ENCODE assay signal across 8 cellular contexts in the genomic region with DNA sequence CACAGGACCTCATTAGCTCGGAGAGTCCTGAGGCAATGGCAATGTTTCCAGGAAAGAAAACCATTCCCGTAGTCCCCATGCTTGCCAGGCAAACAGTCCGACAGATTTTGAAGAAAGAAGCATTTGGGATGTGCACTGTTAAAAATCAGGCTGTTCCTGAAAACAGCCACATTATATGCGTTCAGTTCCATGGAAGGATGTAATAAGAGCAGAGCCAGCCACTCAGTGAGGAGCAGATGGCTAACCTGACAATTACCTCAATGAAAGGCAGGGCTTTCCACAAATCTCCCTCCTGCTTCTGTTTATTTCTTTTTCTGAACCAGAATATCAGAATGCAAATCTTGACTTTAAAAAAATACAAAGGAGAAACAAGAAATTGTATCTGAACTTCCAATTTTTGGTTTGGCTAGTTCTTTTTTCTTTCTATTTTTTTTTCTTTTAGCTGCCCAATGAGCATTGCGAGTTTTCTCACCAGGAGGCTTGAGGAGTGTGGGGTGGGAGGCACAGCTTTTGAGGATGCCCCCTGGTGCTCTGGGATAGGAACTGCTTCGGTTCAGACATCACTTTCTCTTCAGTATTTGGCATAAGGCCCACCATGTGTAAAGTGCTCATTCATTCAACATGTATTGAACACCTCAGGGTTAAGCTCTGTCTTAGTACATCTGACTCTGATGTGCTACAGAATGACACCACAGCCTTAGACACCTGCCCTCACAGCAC.
DNase-seq lines count a peak whose midpoint lies in the region; ATAC-seq and TF ChIP-seq lines count a peak whose summit lies in the region.

No MANE protein-coding gene starts in this region.

- CTCF ChIA-PET in PC-9 (lab: Charles Lee): interaction anchor here (0.6 kb wide), 1 partner anchor 192 kb away, joined by 11 read pairs; no protein-coding TSS in a partner anchor

- H3K27ac ChIP-seq in PC-9 (no peak overlapping the region), gastroesophageal sphincter (no peak overlapping the region), spleen (no peak overlapping the region)

- H3K9me3 ChIP-seq in PC-9 (ENCODE audit: insufficient read depth, low read depth) (no peaks in the 10 kb centered on the region), gastroesophageal sphincter (no peaks in the 10 kb centered on the region), spleen (no peaks in the 10 kb centered on the region)

- no peaks in the 10 kb centered on the region for H3K36me3 ChIP-seq in PC-9 (ENCODE audit: low read depth)
- H3K36me3 ChIP-seq in gastroesophageal sphincter: peaks cover 0 to 7% of the 10 kb centered on the region in 2 donors
- peaks cover 0 to 6% (median 0%) of the 10 kb centered on the region in 6 donors for H3K36me3 ChIP-seq in spleen

- POLR2A ChIA-PET in PC-9 (lab: Charles Lee; ENCODE audit: unreplicated experiment): no interaction called here

- in situ Hi-C loops in G401 (cut with HindIII; ENCODE audit: low sequenced_read_pairs): no loop called here

- peaks cover 7% of the 10 kb centered on the region for H3K36me3 Mint-ChIP-seq in activated T-helper 1 cell treated with anti-CD3 and anti-CD28 coated beads, Interleukin-12 subunit alpha, Interleukin-12 subunit beta, Interleukin-2, Interleukin-4 antibody, amounts not matched to agents 30 ng/mL and 10 ng/mL and 1 ng/mL, durations not matched to agents 14 hours and 24 hours and 36 hours (ENCODE audit: low read depth)

- H3K27me3 ChIP-seq in PC-9 (ENCODE audit: insufficient read depth, low read depth) (no peaks in the 10 kb centered on the region), gastroesophageal sphincter (no peaks in the 10 kb centered on the region), spleen (replicated peaks in 1 of 7) (no peaks in the 10 kb centered on the region)

- TF ChIP-seq CTCF in PC-9 (conservative IDR thresholded peaks at IDR 0.05): peak; percentile 64
- peak; percentile 8 to 45 (median 12) for TF ChIP-seq CTCF in gastroesophageal sphincter (IDR thresholded peaks at IDR 0.05)
- peak; percentile 14 to 72 (median 59) for TF ChIP-seq CTCF in spleen (IDR thresholded peaks at IDR 0.05 in 8 of 11, conservative IDR thresholded peaks at IDR 0.05 in 3 of 11)

- TF ChIP-seq EP300 in gastroesophageal sphincter (IDR thresholded peaks at IDR 0.05): no peak

- 78 to 84% methylated on average over 4 to 6 of the region's 6 CpGs for WGBS in gastroesophageal sphincter (ENCODE audit: low coverage in 1 of 2), 2 donors
- 71 to 80% (median 77%) methylated on average over 6 of the region's 6 CpGs for WGBS in spleen, 5 donors

- H3K4me1 ChIP-seq in PC-9 (replicated peaks; ENCODE audit: insufficient read depth) (no peaks in the 10 kb centered on the region), gastroesophageal sphincter (no peaks in the 10 kb centered on the region), spleen (peaks cover 0 to 6% (median 0%) of the 10 kb centered on the region in 6 donors)

- no peak overlapping the region for H3K4me3 ChIP-seq in PC-9
- no peak overlapping the region for H3K4me3 ChIP-seq in gastroesophageal sphincter
- H3K4me3 ChIP-seq in spleen: no peak overlapping the region

- DNase-seq in G401 (ENCODE audit: low spot score) (peak; percentile 79), HT-29 (ENCODE audit: low spot score) (peak; percentile 85), PC-9 (peak in 1 of 2 experiments; percentile 7), spleen (no peak), NCI-H187 treated with DMSO at 0.1 percent for 48 hours (lab: John Stamatoyannopoulos, UW) (no peak)
- DNase-seq in activated T-helper 1 cell treated with anti-CD3 and anti-CD28 coated beads, Interleukin-12 subunit alpha, Interleukin-12 subunit beta, Interleukin-2, Interleukin-4 antibody, amounts not matched to agents 30 ng/mL and 10 ng/mL and 1 ng/mL, durations not matched to agents 14 hours and 24 hours and 36 hours (ENCODE audit: low spot score): no peak

- no TSS peak for BruUV-seq in PC-9 (replicated peaks; lab: Mats Ljungman, UMichigan)

- H3K27ac Mint-ChIP-seq in activated T-helper 1 cell treated with anti-CD3 and anti-CD28 coated beads, Interleukin-12 subunit alpha, Interleukin-12 subunit beta, Interleukin-2, Interleukin-4 antibody, amounts not matched to agents 30 ng/mL and 10 ng/mL and 1 ng/mL, durations not matched to agents 14 hours and 24 hours and 36 hours: peak overlapping the region; percentile 20

- H3K27me3 Mint-ChIP-seq in activated T-helper 1 cell treated with anti-CD3 and anti-CD28 coated beads, Interleukin-12 subunit alpha, Interleukin-12 subunit beta, Interleukin-2, Interleukin-4 antibody, amounts not matched to agents 30 ng/mL and 10 ng/mL and 1 ng/mL, durations not matched to agents 14 hours and 24 hours and 36 hours (ENCODE audit: insufficient read depth): no peaks in the 10 kb centered on the region

- H3K9me2 ChIP-seq in PC-9 (ENCODE audit: insufficient read depth): no peaks in the 10 kb centered on the region

- ATAC-seq in GM21528 (IDR thresholded peaks at IDR 0.05; ENCODE audit: low FRiP score, unreplicated experiment) (peak; percentile 72), gastroesophageal sphincter (peak; percentile 41)

- no peaks in the 10 kb centered on the region for H3K9me3 Mint-ChIP-seq in activated T-helper 1 cell treated with anti-CD3 and anti-CD28 coated beads, Interleukin-12 subunit alpha, Interleukin-12 subunit beta, Interleukin-2, Interleukin-4 antibody, amounts not matched to agents 30 ng/mL and 10 ng/mL and 1 ng/mL, durations not matched to agents 14 hours and 24 hours and 36 hours

- H3K4me3 Mint-ChIP-seq in activated T-helper 1 cell treated with anti-CD3 and anti-CD28 coated beads, Interleukin-12 subunit alpha, Interleukin-12 subunit beta, Interleukin-2, Interleukin-4 antibody, amounts not matched to agents 30 ng/mL and 10 ng/mL and 1 ng/mL, durations not matched to agents 14 hours and 24 hours and 36 hours: no peak overlapping the region

- H2AFZ ChIP-seq in PC-9: no peak overlapping the region

- no peak overlapping the region for H3K4me2 ChIP-seq in PC-9

- no peaks in the 10 kb centered on the region for H4K20me1 ChIP-seq in PC-9 (ENCODE audit: insufficient read depth)

- H3K4me1 Mint-ChIP-seq in activated T-helper 1 cell treated with anti-CD3 and anti-CD28 coated beads, Interleukin-12 subunit alpha, Interleukin-12 subunit beta, Interleukin-2, Interleukin-4 antibody, amounts not matched to agents 30 ng/mL and 10 ng/mL and 1 ng/mL, durations not matched to agents 14 hours and 24 hours and 36 hours (ENCODE audit: low read depth): peaks cover 27% of the 10 kb centered on the region

- H3K79me2 ChIP-seq in PC-9 (ENCODE audit: low read depth): no peaks in the 10 kb centered on the region

- H3F3A ChIP-seq in PC-9 (ENCODE audit: insufficient read depth, low read depth): no peaks in the 10 kb centered on the region

- TF ChIP-seq POLR2A in gastroesophageal sphincter (IDR thresholded peaks at IDR 0.05) (no peak), spleen (IDR thresholded peaks at IDR 0.05) (no peak)

- intact Hi-C loops in PC-9 (cut with micrococcal nuclease; ENCODE audit: unreplicated experiment) (no loop called here), spleen (cut with DNase I; ENCODE audit: low total_unique reads) (no loop called here)
- intact Hi-C loops in activated T-helper 1 cell treated with anti-CD3 and anti-CD28 coated beads, Interleukin-12 subunit alpha, Interleukin-12 subunit beta, Interleukin-2, Interleukin-4 antibody, amounts not matched to agents 30 ng/mL and 10 ng/mL and 1 ng/mL, durations not matched to agents 14 hours and 24 hours and 36 hours (cut with micrococcal nuclease): no loop called here

Comparison
In these comparisons a context has a peak if more than half of its experiments do, and no peak if none do; other contexts are left out.
1. DNase-seq: peak in G401 (single experiment) and HT-29 (single experiment); none in activated T-helper 1 cell treated with anti-CD3 and anti-CD28 coated beads, Interleukin-12 subunit alpha, Interleukin-12 subunit beta, Interleukin-2, Interleukin-4 antibody, amounts not matched to agents 30 ng/mL and 10 ng/mL and 1 ng/mL, durations not matched to agents 14 hours and 24 hours and 36 hours (single experiment), spleen (single experiment) and NCI-H187 treated with DMSO at 0.1 percent for 48 hours (single experiment).
2. CTCF ChIP-seq: peak in every context shown above with its lines; median percentile 64 in PC-9; 59 in spleen; 12 in gastroesophageal sphincter.